In the genomic region with DNA sequence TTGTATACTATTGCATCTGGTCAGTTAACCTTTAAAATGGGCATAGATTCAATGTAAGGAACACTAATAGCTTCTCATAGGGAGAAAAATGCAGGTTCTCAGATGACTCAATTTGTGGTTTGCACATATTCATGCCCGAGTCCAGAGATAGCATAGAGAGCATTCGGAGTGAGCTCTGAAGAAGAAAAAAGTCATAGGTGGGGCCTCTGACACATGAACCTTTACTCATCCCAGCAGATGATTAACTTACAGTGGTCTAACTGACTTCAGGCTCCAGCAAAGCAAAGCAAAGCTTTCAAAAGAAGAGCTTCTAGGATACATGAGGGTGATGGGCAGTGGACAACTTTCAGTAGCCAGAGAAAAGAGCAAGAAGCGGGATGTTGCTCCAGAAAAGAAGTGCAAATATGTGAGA, we compare ENCODE assay signal across 10 cellular contexts. TPM values are rescaled to one million over a fixed set of nuclear protein-coding genes. Genes with fewer than 3 reads are reported as not detected.
DNase-seq lines count a peak whose midpoint lies in the region; ATAC-seq and TF ChIP-seq lines count a peak whose summit lies in the region.
"Had no signal": no experiment of that assay in that cellular context is flagged by ENCODE, and none has a peak within 500 bp of the region (broad histone marks: within the 10 kb centered on the region; RNA-seq: fewer than 3 reads in every experiment).

No MANE protein-coding gene starts in this region.

- no peak overlapping the region for H3K4me3 ChIP-seq in lower leg skin (ENCODE audit: low read depth, poor library complexity, severe bottlenecking)

- no peak for DNase-seq in activated CD4-positive, alpha-beta T cell treated with anti-CD3 and anti-CD28 coated beads for 36 hours
- no peak for DNase-seq in activated CD4-positive, alpha-beta T cell treated with anti-CD3 and anti-CD28 coated beads, Interleukin-2, amount 50 U/mL, for 4 hours
- no peak for DNase-seq in activated CD4-positive, alpha-beta memory T cell treated with anti-CD3 and anti-CD28 coated beads, Interleukin-2, amount 10 ng/mL, durations not matched to agents 7 days and 5 days
- no peak for DNase-seq in lower leg skin (ENCODE audit: low spot score in 2 of 2)
- no peak for DNase-seq in posterior cingulate gyrus
- DNase-seq: H9, NCI-H446 had no signal

- TF ChIP-seq CTCF in nephron (IDR thresholded peaks at IDR 0.05; ENCODE audit: unreplicated experiment in 3 of 3) (no peak), lower leg skin (IDR thresholded peaks at IDR 0.05) (no peak)

- ATAC-seq in activated CD4-positive, alpha-beta T cell treated with anti-CD3 and anti-CD28 coated beads for 36 hours: peak; percentile 58
- ATAC-seq in HG03139 (IDR thresholded peaks at IDR 0.05; ENCODE audit: unreplicated experiment) (peak; percentile 33), esophagus mucosa (no peak)

- no peak overlapping the region for H3K4me3 Mint-ChIP-seq in activated CD4-positive, alpha-beta T cell treated with anti-CD3 and anti-CD28 coated beads for 36 hours
- no peak overlapping the region for H3K4me3 Mint-ChIP-seq in activated CD4-positive, alpha-beta memory T cell treated with anti-CD3 and anti-CD28 coated beads, Interleukin-2, amount 10 ng/mL, durations not matched to agents 7 days and 5 days
- peak overlapping the region; percentile 29 to 67 (median 39) for H3K4me3 Mint-ChIP-seq in nephron

- peak overlapping the region; percentile 7 for H3K27ac Mint-ChIP-seq in activated CD4-positive, alpha-beta T cell treated with anti-CD3 and anti-CD28 coated beads for 36 hours
- H3K27ac Mint-ChIP-seq in activated CD4-positive, alpha-beta memory T cell treated with anti-CD3 and anti-CD28 coated beads, Interleukin-2, amount 10 ng/mL, durations not matched to agents 7 days and 5 days: peak overlapping the region; percentile 73
- peak overlapping the region; percentile 17 to 61 (median 21) for H3K27ac Mint-ChIP-seq in nephron
- H3K27ac Mint-ChIP-seq: H9 had no signal

- H3K27me3 Mint-ChIP-seq in activated CD4-positive, alpha-beta T cell treated with anti-CD3 and anti-CD28 coated beads for 36 hours: peaks cover 3% of the 10 kb centered on the region
- no peaks in the 10 kb centered on the region for H3K27me3 Mint-ChIP-seq in activated CD4-positive, alpha-beta memory T cell treated with anti-CD3 and anti-CD28 coated beads, Interleukin-2, amount 10 ng/mL, durations not matched to agents 7 days and 5 days
- H3K27me3 Mint-ChIP-seq in nephron (ENCODE audit: low read depth): peaks cover 3% of the 10 kb centered on the region

- no peak for TF ChIP-seq POLR2A in lower leg skin (IDR thresholded peaks at IDR 0.05)

- intact Hi-C loops in activated CD4-positive, alpha-beta T cell treated with anti-CD3 and anti-CD28 coated beads for 36 hours (cut with DNase I, micrococcal nuclease): loop anchor here in 1 of 2 experiments (5.0 kb wide), 2 partner anchors 37 to 243 kb away; a partner anchor contains a TSS
- intact Hi-C loops in lower leg skin (cut with DNase I; ENCODE audit: low total_unique reads) (no loop called here), posterior cingulate gyrus (cut with DNase I) (loop anchor here (10.0 kb wide), 1 partner anchor 245 kb away; no protein-coding TSS in a partner anchor)

- CTCF ChIA-PET in activated CD4-positive, alpha-beta T cell treated with anti-CD3 and anti-CD28 coated beads for 36 hours (lab: Charles Lee): interaction anchor here (0.6 to 1.4 kb wide), 10 partner anchors 9 to 286 kb away, joined by 3 to 5 read pairs (median 5); a partner anchor contains a TSS
- CTCF ChIA-PET in activated CD4-positive, alpha-beta memory T cell treated with anti-CD3 and anti-CD28 coated beads, Interleukin-2, amount 10 ng/mL, durations not matched to agents 7 days and 5 days (lab: Charles Lee): interaction anchor here (1.2 to 2.4 kb wide), 6 partner anchors 13 to 285 kb away, joined by 3 to 10 read pairs (median 6); a partner anchor contains a TSS

- WGBS in lower leg skin, 2 donors: 77 to 81% methylated on average over 3 of the region's 3 CpGs

- H3K9me3 Mint-ChIP-seq in activated CD4-positive, alpha-beta T cell treated with anti-CD3 and anti-CD28 coated beads for 36 hours (ENCODE audit: low read depth): no peaks in the 10 kb centered on the region
- H3K9me3 Mint-ChIP-seq in activated CD4-positive, alpha-beta memory T cell treated with anti-CD3 and anti-CD28 coated beads, Interleukin-2, amount 10 ng/mL, durations not matched to agents 7 days and 5 days: no peaks in the 10 kb centered on the region
- no peaks in the 10 kb centered on the region for H3K9me3 Mint-ChIP-seq in nephron
- H3K9me3 Mint-ChIP-seq: H9 had no signal

- peaks cover 49% of the 10 kb centered on the region for H3K4me1 Mint-ChIP-seq in activated CD4-positive, alpha-beta T cell treated with anti-CD3 and anti-CD28 coated beads for 36 hours
- H3K4me1 Mint-ChIP-seq in activated CD4-positive, alpha-beta memory T cell treated with anti-CD3 and anti-CD28 coated beads, Interleukin-2, amount 10 ng/mL, durations not matched to agents 7 days and 5 days: peaks cover 75% of the 10 kb centered on the region
- H3K4me1 Mint-ChIP-seq in nephron: peaks cover 40% of the 10 kb centered on the region

- H3K36me3 Mint-ChIP-seq in activated CD4-positive, alpha-beta T cell treated with anti-CD3 and anti-CD28 coated beads for 36 hours (ENCODE audit: low read depth): peaks cover 6% of the 10 kb centered on the region
- H3K36me3 Mint-ChIP-seq in activated CD4-positive, alpha-beta memory T cell treated with anti-CD3 and anti-CD28 coated beads, Interleukin-2, amount 10 ng/mL, durations not matched to agents 7 days and 5 days (ENCODE audit: low read depth): peaks cover 5% of the 10 kb centered on the region
- H3K36me3 Mint-ChIP-seq in nephron (ENCODE audit: low read depth): no peaks in the 10 kb centered on the region

- POLR2A ChIA-PET in activated CD4-positive, alpha-beta T cell treated with anti-CD3 and anti-CD28 coated beads for 36 hours (lab: Charles Lee): interaction anchor here (0.6 to 1.9 kb wide), 7 partner anchors 13 to 255 kb away, joined by 3 to 11 read pairs (median 5); a partner anchor contains a TSS
- POLR2A ChIA-PET in activated CD4-positive, alpha-beta memory T cell treated with anti-CD3 and anti-CD28 coated beads, Interleukin-2, amount 10 ng/mL, durations not matched to agents 7 days and 5 days (lab: Charles Lee): interaction anchor here (0.6 to 6.9 kb wide), 15 partner anchors 11 to 867 kb away, joined by 3 to 55 read pairs (median 4); a partner anchor contains a TSS

RNA-seq across cellular contexts. Expression of gene BTN3A2, which starts 55.3 kb away (rescaled TPM):
- total RNA-seq in activated CD4-positive, alpha-beta T cell treated with anti-CD3 and anti-CD28 coated beads for 36 hours: 10 to 100 TPM; 62.5 to 62.8 TPM
- total RNA-seq in activated CD4-positive, alpha-beta memory T cell treated with anti-CD3 and anti-CD28 coated beads, Interleukin-2, amount 10 ng/mL, durations not matched to agents 7 days and 5 days: 100 to 1,000 TPM; 120 to 130 TPM
- total RNA-seq in esophagus mucosa (2.7 TPM), lower leg skin (10 to 100 TPM in 3 of 4 donors, 1 to 10 TPM in 1; 9.9 to 26.8 (median 18.5) TPM)

Comparison
In these comparisons a context has a peak if more than half of its experiments do, and no peak if none do; other contexts are left out.
1. H3K27ac Mint-ChIP-seq: peak in every context shown above with its lines; median percentile 73 in activated CD4-positive, alpha-beta memory T cell treated with anti-CD3 and anti-CD28 coated beads, Interleukin-2, amount 10 ng/mL, durations not matched to agents 7 days and 5 days; 21 in nephron; 7 in activated CD4-positive, alpha-beta T cell treated with anti-CD3 and anti-CD28 coated beads for 36 hours.
2. H3K4me3 Mint-ChIP-seq: peak in nephron (3 of 3); none in activated CD4-positive, alpha-beta T cell treated with anti-CD3 and anti-CD28 coated beads for 36 hours (single experiment) and activated CD4-positive, alpha-beta memory T cell treated with anti-CD3 and anti-CD28 coated beads, Interleukin-2, amount 10 ng/mL, durations not matched to agents 7 days and 5 days (single experiment).